In genomic region chr13:39784347-39784746, GRCh38 we compare ENCODE assay signal across 21 cellular contexts.
"Had no signal": no experiment of that assay in that cellular context is flagged by ENCODE, and none has a peak within 500 bp of the region (broad histone marks: within the 10 kb centered on the region; RNA-seq: fewer than 3 reads in every experiment).

No MANE protein-coding gene starts in this region.

- H3K36me3 Mint-ChIP-seq: immature natural killer cell had no signal

- H3K9ac ChIP-seq: parathyroid adenoma had no signal

- H3K4me3 Mint-ChIP-seq: activated B cell treated with CpG ODN at 0.5 μM for 24 hours; activated CD4-positive, alpha-beta T cell treated with anti-CD3 and anti-CD28 coated beads, Interleukin-2, amount 10 ng/mL, durations not matched to agents 24 days and 14 days; activated CD8-positive, alpha-beta T cell treated with anti-CD3 and anti-CD28 coated beads for 36 hours; activated T-cell treated with anti-CD3 and anti-CD28 coated beads, Interleukin-2, amount 50 U/mL, for 24 hours; effector memory CD8-positive, alpha-beta T cell; immature natural killer cell; naive thymus-derived CD8-positive, alpha-beta T cell; T-helper 2 cell treated with Interferon-gamma antibody and Interleukin-4, amounts not matched to agents 5 μg/mL and 100 μg/mL, for 36 hours had no signal

- H3K4me1 ChIP-seq: parathyroid adenoma, sigmoid colon, thyroid gland had no signal

- H3K27me3 ChIP-seq: cardiac muscle cell, gastroesophageal sphincter, neutrophil, sigmoid colon, thyroid gland had no signal

- H3K4me3 ChIP-seq: cardiac muscle cell, gastroesophageal sphincter, heart left ventricle, sigmoid colon, thyroid gland had no signal

- H3K79me2 ChIP-seq: parathyroid adenoma had no signal

- ATAC-seq: activated CD8-positive, alpha-beta T cell treated with anti-CD3 and anti-CD28 coated beads for 36 hours; effector memory CD8-positive, alpha-beta T cell; gastroesophageal sphincter; heart left ventricle; left ventricle myocardium superior; naive thymus-derived CD8-positive, alpha-beta T cell had no signal

- H3K9me3 ChIP-seq: neutrophil, thyroid gland had no signal

- H3K36me3 ChIP-seq: cardiac muscle cell, gastroesophageal sphincter, heart left ventricle, neutrophil, sigmoid colon, thyroid gland had no signal

- H3K27ac ChIP-seq: cardiac muscle cell, gastroesophageal sphincter, heart left ventricle, neutrophil, parathyroid adenoma, sigmoid colon, thyroid gland had no signal

- H2AFZ ChIP-seq: parathyroid adenoma had no signal

- DNase-seq: activated B cell treated with CpG ODN at 0.5 μM for 24 hours; activated CD4-positive, alpha-beta T cell treated with anti-CD3 and anti-CD28 coated beads, Interleukin-2, amount 10 ng/mL, durations not matched to agents 24 days and 14 days; activated CD8-positive, alpha-beta T cell treated with anti-CD3 and anti-CD28 coated beads for 36 hours; activated naive CD4-positive, alpha-beta T cell treated with anti-CD3 and anti-CD28 coated beads, Interleukin-2, amount 50 U/mL, for 16 hours; activated T-cell treated with anti-CD3 and anti-CD28 coated beads, Interleukin-2, amount 50 U/mL, for 24 hours; effector memory CD8-positive, alpha-beta T cell; heart left ventricle; immature natural killer cell; left ventricle myocardium superior; mesendoderm; naive thymus-derived CD8-positive, alpha-beta T cell; sigmoid colon; stimulated activated naive CD4-positive, alpha-beta T cell treated with Interleukin-2 at 50 U/mL for 16 hours; SW 1271; thyroid gland had no signal

- H3K4me1 Mint-ChIP-seq: activated B cell treated with CpG ODN at 0.5 μM for 24 hours had no signal

- H3K27me3 Mint-ChIP-seq: activated B cell treated with CpG ODN at 0.5 μM for 24 hours; activated CD4-positive, alpha-beta T cell treated with anti-CD3 and anti-CD28 coated beads, Interleukin-2, amount 10 ng/mL, durations not matched to agents 24 days and 14 days; activated CD8-positive, alpha-beta T cell treated with anti-CD3 and anti-CD28 coated beads for 36 hours; activated T-cell treated with anti-CD3 and anti-CD28 coated beads, Interleukin-2, amount 50 U/mL, for 24 hours; naive thymus-derived CD8-positive, alpha-beta T cell had no signal

- H3K27ac Mint-ChIP-seq: activated B cell treated with CpG ODN at 0.5 μM for 24 hours; activated CD4-positive, alpha-beta T cell treated with anti-CD3 and anti-CD28 coated beads, Interleukin-2, amount 10 ng/mL, durations not matched to agents 24 days and 14 days; activated CD8-positive, alpha-beta T cell treated with anti-CD3 and anti-CD28 coated beads for 36 hours; activated T-cell treated with anti-CD3 and anti-CD28 coated beads, Interleukin-2, amount 50 U/mL, for 24 hours; activated T-helper 2 cell treated with anti-CD3 and anti-CD28 coated beads, Interferon-gamma antibody, Interleukin-2, Interleukin-4, amounts not matched to agents 10 μg/mL and 5 μg/mL and 100 μg/mL, durations not matched to agents 14 hours and 24 hours and 36 hours; effector memory CD8-positive, alpha-beta T cell; immature natural killer cell; naive thymus-derived CD8-positive, alpha-beta T cell; T-helper 2 cell treated with Interferon-gamma antibody and Interleukin-4, amounts not matched to agents 5 μg/mL and 100 μg/mL, for 36 hours had no signal
